In genomic region chr6:139029470-139030210, GRCh38 we compare ENCODE assay signal across 8 cellular contexts. TPM values are rescaled to one million over a fixed set of nuclear protein-coding genes. Genes with fewer than 3 reads are reported as not detected.
A peak's percentile ranks its signal among the peaks of the same experiment; 100 is the strongest.
DNase-seq lines count a peak whose midpoint lies in the region; ATAC-seq and TF ChIP-seq lines count a peak whose summit lies in the region.

No MANE protein-coding gene starts in this region.

- peak; percentile 48 to 58 for TF ChIP-seq RAD21 in liver (IDR thresholded peaks at IDR 0.05)

- no peak overlapping the region for H3K27ac Mint-ChIP-seq in stimulated activated naive CD8-positive, alpha-beta T cell treated with anti-CD3 and anti-CD28 coated beads, Interleukin-15, amount 100 ng/mL, for 72 hours

- H3K4me3 ChIP-seq in GM06990 (replicated peaks; ENCODE audit: low read depth, low read length) (peak overlapping the region; percentile 95), SJSA1 (peak overlapping the region; percentile 73), colonic mucosa (peak overlapping the region; percentile 87), liver (ENCODE audit: low read depth in 1 of 3, low read length in 3 of 3) (peak overlapping the region; percentile 81 to 96 (median 83))

- peak overlapping the region; percentile 57 to 93 for H3K9ac ChIP-seq in colonic mucosa (ENCODE audit: low read depth in 2 of 2, low read length in 2 of 2)
- peak overlapping the region; percentile 81 to 87 for H3K9ac ChIP-seq in liver (ENCODE audit: low read depth in 1 of 2, low read length in 2 of 2)

- peak; percentile 31 for ATAC-seq in GM21528 (IDR thresholded peaks at IDR 0.05; ENCODE audit: low FRiP score, unreplicated experiment)
- peak; percentile 33 for ATAC-seq in stimulated activated naive CD8-positive, alpha-beta T cell treated with anti-CD3 and anti-CD28 coated beads, Interleukin-15, amount 100 ng/mL, for 72 hours

- TF ChIP-seq CTCF in GM06990 (IDR thresholded peaks at IDR 0.05; ENCODE audit: insufficient read depth, low read length, poor library complexity, severe bottlenecking) (no peak), colonic mucosa (IDR thresholded peaks at IDR 0.05) (no peak), liver (IDR thresholded peaks at IDR 0.05; ENCODE audit: low read depth, low read length, missing input control) (no peak)

- H3K4me1 ChIP-seq in SJSA1 (replicated peaks) (peaks cover 9% of the 10 kb centered on the region; the same call in 1 of the 2 replicates), colonic mucosa (no peaks in the 10 kb centered on the region), liver (ENCODE audit: control insufficient read depth in 4 of 4, insufficient read depth in 4 of 4, low read length in 3 of 4) (peaks cover 2 to 23% (median 14%) of the 10 kb centered on the region in 4 donors)

- DNase-seq in GM06990 (ENCODE audit: extremely low read depth, insufficient read length): no peak
- DNase-seq in HUDEP-2 (lab: John Stamatoyannopoulos, UW; ENCODE audit: unreplicated experiment in 76 of 76): peak in 46 of 76 experiments; percentile 2 to 61 (median 39)
- peak in 1 of 2 experiments; percentile 47 for DNase-seq in SJSA1 (ENCODE audit: low read depth in 1 of 2, low spot score in 2 of 2)
- DNase-seq in colonic mucosa: peak; percentile 85
- peak in 1 of 2 donors; percentile 46 for DNase-seq in stimulated activated naive CD8-positive, alpha-beta T cell treated with anti-CD3 and anti-CD28 coated beads, Interleukin-15, amount 100 ng/mL, for 72 hours
- DNase-seq in NCI-H2029 (lab: John Stamatoyannopoulos, UW): no peak

- 4% methylated on average over 43 of the region's 43 CpGs for WGBS in liver

- intact Hi-C loops in colonic mucosa (cut with DNase I): no loop called here

- peaks cover 4% of the 10 kb centered on the region; the same call in 1 of the 2 replicates for H3K36me3 ChIP-seq in GM06990 (ENCODE audit: control insufficient read depth, insufficient read depth, low read length)
- peaks cover 14% of the 10 kb centered on the region for H3K36me3 ChIP-seq in SJSA1
- H3K36me3 ChIP-seq in colonic mucosa: no peaks in the 10 kb centered on the region
- H3K36me3 ChIP-seq in liver (ENCODE audit: control insufficient read depth in 4 of 4, insufficient read depth in 3 of 4, low read depth in 1 of 4, low read length in 3 of 4): no peaks in the 10 kb centered on the region

- H3K9me3 Mint-ChIP-seq in stimulated activated naive CD8-positive, alpha-beta T cell treated with anti-CD3 and anti-CD28 coated beads, Interleukin-15, amount 100 ng/mL, for 72 hours: no peaks in the 10 kb centered on the region

- H3K4me3 Mint-ChIP-seq in stimulated activated naive CD8-positive, alpha-beta T cell treated with anti-CD3 and anti-CD28 coated beads, Interleukin-15, amount 100 ng/mL, for 72 hours: no peak overlapping the region

- H3K27me3 ChIP-seq in GM06990 (replicated peaks; ENCODE audit: control insufficient read depth, insufficient read depth, low read length): no peaks in the 10 kb centered on the region
- H3K27me3 ChIP-seq in SJSA1 (replicated peaks): no peaks in the 10 kb centered on the region
- no peaks in the 10 kb centered on the region for H3K27me3 ChIP-seq in colonic mucosa
- H3K27me3 ChIP-seq in liver (ENCODE audit: control insufficient read depth in 4 of 4, insufficient read depth in 4 of 4, low read length in 3 of 4): no peaks in the 10 kb centered on the region

- H3K9me3 ChIP-seq in SJSA1 (replicated peaks) (no peaks in the 10 kb centered on the region), colonic mucosa (no peaks in the 10 kb centered on the region), liver (ENCODE audit: control insufficient read depth in 4 of 4, low read length in 3 of 4) (no peaks in the 10 kb centered on the region)

- H3K4me1 Mint-ChIP-seq in stimulated activated naive CD8-positive, alpha-beta T cell treated with anti-CD3 and anti-CD28 coated beads, Interleukin-15, amount 100 ng/mL, for 72 hours: peaks cover 29% of the 10 kb centered on the region

- H3K27me3 Mint-ChIP-seq in stimulated activated naive CD8-positive, alpha-beta T cell treated with anti-CD3 and anti-CD28 coated beads, Interleukin-15, amount 100 ng/mL, for 72 hours: no peaks in the 10 kb centered on the region

- peak overlapping the region; percentile 31; the same call in 1 of the 2 replicates for H3K27ac ChIP-seq in SJSA1
- peak overlapping the region; percentile 85 for H3K27ac ChIP-seq in colonic mucosa
- H3K27ac ChIP-seq in liver (ENCODE audit: low read depth in 1 of 2, low read length in 2 of 2): peak overlapping the region; percentile 80 to 94

TF ChIP-seq in liver, 16 proteins besides CTCF, POLR2A, EP300 and RAD21:
- peak; percentile 62 for TF ChIP-seq RXRA (IDR thresholded peaks at IDR 0.05)
- TF ChIP-seq FOXA1 (IDR thresholded peaks at IDR 0.05): no peak
- no peak for TF ChIP-seq SP1 (IDR thresholded peaks at IDR 0.05)
- TF ChIP-seq, protein P1, sequence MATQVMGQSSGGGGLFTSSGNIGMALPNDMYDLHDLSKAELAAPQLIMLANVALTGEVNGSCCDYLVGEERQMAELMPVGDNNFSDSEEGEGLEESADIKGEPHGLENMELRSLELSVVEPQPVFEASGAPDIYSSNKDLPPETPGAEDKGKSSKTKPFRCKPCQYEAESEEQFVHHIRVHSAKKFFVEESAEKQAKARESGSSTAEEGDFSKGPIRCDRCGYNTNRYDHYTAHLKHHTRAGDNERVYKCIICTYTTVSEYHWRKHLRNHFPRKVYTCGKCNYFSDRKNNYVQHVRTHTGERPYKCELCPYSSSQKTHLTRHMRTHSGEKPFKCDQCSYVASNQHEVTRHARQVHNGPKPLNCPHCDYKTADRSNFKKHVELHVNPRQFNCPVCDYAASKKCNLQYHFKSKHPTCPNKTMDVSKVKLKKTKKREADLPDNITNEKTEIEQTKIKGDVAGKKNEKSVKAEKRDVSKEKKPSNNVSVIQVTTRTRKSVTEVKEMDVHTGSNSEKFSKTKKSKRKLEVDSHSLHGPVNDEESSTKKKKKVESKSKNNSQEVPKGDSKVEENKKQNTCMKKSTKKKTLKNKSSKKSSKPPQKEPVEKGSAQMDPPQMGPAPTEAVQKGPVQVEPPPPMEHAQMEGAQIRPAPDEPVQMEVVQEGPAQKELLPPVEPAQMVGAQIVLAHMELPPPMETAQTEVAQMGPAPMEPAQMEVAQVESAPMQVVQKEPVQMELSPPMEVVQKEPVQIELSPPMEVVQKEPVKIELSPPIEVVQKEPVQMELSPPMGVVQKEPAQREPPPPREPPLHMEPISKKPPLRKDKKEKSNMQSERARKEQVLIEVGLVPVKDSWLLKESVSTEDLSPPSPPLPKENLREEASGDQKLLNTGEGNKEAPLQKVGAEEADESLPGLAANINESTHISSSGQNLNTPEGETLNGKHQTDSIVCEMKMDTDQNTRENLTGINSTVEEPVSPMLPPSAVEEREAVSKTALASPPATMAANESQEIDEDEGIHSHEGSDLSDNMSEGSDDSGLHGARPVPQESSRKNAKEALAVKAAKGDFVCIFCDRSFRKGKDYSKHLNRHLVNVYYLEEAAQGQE (IDR thresholded peaks at IDR 0.05): peak; percentile 17
- no peak for TF ChIP-seq JUND (IDR thresholded peaks at IDR 0.05)
- TF ChIP-seq MAX (IDR thresholded peaks at IDR 0.05): peak; percentile 25
- TF ChIP-seq HNF4A (conservative IDR thresholded peaks at IDR 0.05): peak; percentile 18 to 52
- peak; percentile 17 for TF ChIP-seq ZBTB33 (IDR thresholded peaks at IDR 0.05)
- peak; percentile 92 for TF ChIP-seq NR2F2 (IDR thresholded peaks at IDR 0.05)

RNA-seq across cellular contexts. Expression of gene ABRACL, which starts 1.1 kb away (rescaled TPM):
- total RNA-seq in SJSA1 (2014; rRNA removed; shearing (Covaris generic)): 33.6 and 36.2 TPM in 2 replicates
- total RNA-seq in colonic mucosa (10 to 100 TPM; 64.7 to 90.6 TPM), liver (10 to 100 TPM; 14.2 to 18.6 TPM)
- 10 to 100 TPM; 35.0 to 66.3 TPM for polyA plus RNA-seq in liver

RNA-seq across cellular contexts. Expression of gene REPS1, which starts 41.6 kb away (rescaled TPM):
- 26.2 and 27.1 TPM in 2 replicates for total RNA-seq in SJSA1 (2014; rRNA removed; shearing (Covaris generic))
- total RNA-seq in colonic mucosa (10 to 100 TPM; 36.1 to 37.3 TPM), liver (10 to 100 TPM; 12.3 to 46.4 TPM)
- polyA plus RNA-seq in liver: 10 to 100 TPM; 16.0 to 26.2 TPM

Comparison
In these comparisons a context has a peak if more than half of its experiments do, and no peak if none do; other contexts are left out.
1. DNase-seq: peak in HUDEP-2 (46 of 76) and colonic mucosa (single experiment); none in GM06990 (single experiment) and NCI-H2029 (single experiment).
2. H3K27ac ChIP-seq: peak in every context shown above with its lines; median percentile 87 in liver; 85 in colonic mucosa; 31 in SJSA1.
3. Peak in every context shown above with its lines, with median percentiles within 50 percentile points of each other: H3K4me3 ChIP-seq.